5 cellular contexts compared by ENCODE assay signal in the genomic region with DNA sequence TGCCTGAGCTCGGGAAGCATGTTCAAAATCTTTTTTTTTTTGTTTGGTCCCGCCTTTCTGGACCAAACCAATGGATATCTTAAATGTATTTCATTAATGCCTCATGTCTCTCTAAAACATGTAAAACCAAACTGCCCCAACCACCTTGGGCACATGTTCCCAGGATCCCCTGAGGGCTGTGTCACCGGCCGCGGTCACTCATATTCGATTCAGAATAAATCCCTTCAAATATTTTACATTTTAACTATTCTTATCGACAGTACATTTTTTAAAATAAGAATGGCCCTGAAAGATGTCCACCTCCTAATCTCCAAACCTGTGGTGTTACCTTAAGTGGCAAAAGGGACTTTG. TPM values are rescaled to one million over a fixed set of nuclear protein-coding genes. Genes with fewer than 3 reads are reported as not detected.
A peak's percentile ranks its signal among the peaks of the same experiment; 100 is the strongest.
DNase-seq lines count a peak whose midpoint lies in the region; ATAC-seq and TF ChIP-seq lines count a peak whose summit lies in the region.

No MANE protein-coding gene starts in this region.

- ATAC-seq in mucosa of descending colon (no peak), GM18505 (IDR thresholded peaks at IDR 0.05; ENCODE audit: unreplicated experiment) (no peak)

- H3K36me3 ChIP-seq in OCI-LY1 (ENCODE audit: insufficient read depth, low read length) = peaks cover 31% of the 10 kb centered on the region
- peaks cover 4 to 39% (median 20%) of the 10 kb centered on the region in 6 donors for H3K36me3 ChIP-seq in spleen
- peaks cover 7% of the 10 kb centered on the region for H3K36me3 ChIP-seq in mucosa of descending colon (ENCODE audit: low read depth)

- H3K27ac ChIP-seq in OCI-LY1 (ENCODE audit: low read depth, low read length, poor library complexity, severe bottlenecking) (no peak overlapping the region), cingulate gyrus (ENCODE audit: low read depth, low read length) (peak overlapping the region; percentile 98), spleen (peak overlapping the region in 7 of 8 donors; percentile 44 to 100 (median 84))

- 70 to 80% (median 74%) methylated on average over 7 of the region's 7 CpGs for WGBS in spleen, 5 donors

- no peak for DNase-seq in spleen
- no peak for DNase-seq in mucosa of descending colon

- peaks cover 30% of the 10 kb centered on the region for H3K4me1 ChIP-seq in OCI-LY1 (ENCODE audit: insufficient read depth, low read length, severe bottlenecking)
- H3K4me1 ChIP-seq in spleen = peaks cover 25 to 69% (median 56%) of the 10 kb centered on the region in 6 donors
- peaks cover 35% of the 10 kb centered on the region for H3K4me1 ChIP-seq in mucosa of descending colon (ENCODE audit: low read depth)

- 0 out of 2 replicates have a peak, but pooled peaks cover 9% of the 10 kb centered on the region for H3K79me2 ChIP-seq in OCI-LY1 (ENCODE audit: insufficient read depth, low read length)

- TF ChIP-seq CTCF in OCI-LY1 (IDR thresholded peaks at IDR 0.05; ENCODE audit: low read length) (no peak), spleen (IDR thresholded peaks at IDR 0.05 in 8 of 11, conservative IDR thresholded peaks at IDR 0.05 in 3 of 11) (no peak), mucosa of descending colon (IDR thresholded peaks at IDR 0.05) (no peak)

- no peaks in the 10 kb centered on the region for H3K27me3 ChIP-seq in OCI-LY1 (ENCODE audit: insufficient read depth, low read length)
- no peaks in the 10 kb centered on the region for H3K27me3 ChIP-seq in spleen (replicated peaks in 1 of 7)

- H3K9ac ChIP-seq in OCI-LY1 (ENCODE audit: low read length) = peak overlapping the region; percentile 96; the same call in 1 of the 2 replicates

- no peak overlapping the region for H2AFZ ChIP-seq in OCI-LY1 (ENCODE audit: low read length)

- peak overlapping the region; percentile 84 for H3K4me3 ChIP-seq in OCI-LY1 (ENCODE audit: low read depth, low read length, poor library complexity, severe bottlenecking)
- peak overlapping the region in 7 of 8 donors; percentile 19 to 85 (median 46) for H3K4me3 ChIP-seq in spleen
- H3K4me3 ChIP-seq in mucosa of descending colon = no peak overlapping the region

- no peaks in the 10 kb centered on the region for H3F3A ChIP-seq in OCI-LY1 (ENCODE audit: insufficient read depth, low read length)

- H3K9me2 ChIP-seq in OCI-LY1 (ENCODE audit: low read depth, low read length) = no peaks in the 10 kb centered on the region

- H3K9me3 ChIP-seq in OCI-LY1 (ENCODE audit: low read length) (no peaks in the 10 kb centered on the region), spleen (no peaks in the 10 kb centered on the region), mucosa of descending colon (no peaks in the 10 kb centered on the region)

- peak overlapping the region; percentile 77 for H3K4me2 ChIP-seq in OCI-LY1 (ENCODE audit: low read length)

- H4K20me1 ChIP-seq in OCI-LY1 (ENCODE audit: insufficient read depth, low read length) = no peaks in the 10 kb centered on the region

- intact Hi-C loops in spleen (cut with DNase I; ENCODE audit: low total_unique reads) (no loop called here), mucosa of descending colon (cut with DNase I, micrococcal nuclease) (no loop called here)

- no peak for TF ChIP-seq POLR2A in spleen (IDR thresholded peaks at IDR 0.05)
- no peak for TF ChIP-seq POLR2A in GM18505 (IDR thresholded peaks at IDR 0.05; ENCODE audit: borderline replicate concordance, extremely low read depth, insufficient read depth, insufficient read length)

RNA-seq across cellular contexts. Expression of gene RNH1, which starts 2.1 kb away (rescaled TPM):
- total RNA-seq in spleen = 100 to 1,000 TPM; 133 to 159 (median 147) TPM
- polyA plus RNA-seq in spleen = 100 to 1,000 TPM in 1 of 3 donors, 10 to 100 TPM in 2; 72.8 to 143 (median 83.8) TPM
- 100 to 1,000 TPM; 108 to 127 (median 118) TPM for total RNA-seq in mucosa of descending colon

RNA-seq across cellular contexts. Expression of gene HRAS, which starts 30.4 kb away (rescaled TPM):
- total RNA-seq in spleen (10 to 100 TPM; 16.6 to 33.6 (median 30.3) TPM), mucosa of descending colon (10 to 100 TPM; 41.4 to 50.6 (median 50.1) TPM)
- polyA plus RNA-seq in spleen = 10 to 100 TPM; 70.0 to 90.9 (median 90.7) TPM

RNA-seq across cellular contexts. Expression of gene LRRC56, which starts 32.4 kb away (rescaled TPM):
- total RNA-seq in spleen (1 to 10 TPM; 1.0 to 3.3 (median 2.2) TPM), mucosa of descending colon (1 to 10 TPM; 1.5 to 5.2 (median 4.8) TPM)
- 1 to 10 TPM; 2.2 to 4.6 (median 4.1) TPM for polyA plus RNA-seq in spleen

RNA-seq across cellular contexts. Expression of gene PTDSS2, which starts 54.9 kb away (rescaled TPM):
- total RNA-seq in spleen (10 to 100 TPM; 24.6 to 40.7 (median 29.4) TPM), mucosa of descending colon (10 to 100 TPM; 19.2 to 34.8 (median 27.3) TPM)
- polyA plus RNA-seq in spleen = 10 to 100 TPM; 11.0 to 26.6 (median 14.9) TPM

RNA-seq across cellular contexts. Expression of gene LMNTD2, which starts 55.6 kb away (rescaled TPM):
- total RNA-seq in spleen (10 to 100 TPM in 1 of 7 donors, 1 to 10 TPM in 6; 3.9 to 10.1 (median 6.3) TPM), mucosa of descending colon (10 to 100 TPM in 2 of 3 donors, 1 to 10 TPM in 1; 5.4 to 19.1 (median 10.7) TPM)
- polyA plus RNA-seq in spleen = 1 to 10 TPM; 5.0 to 8.3 (median 5.1) TPM
